ENCODE assay signal across 12 cellular contexts in the genomic region with DNA sequence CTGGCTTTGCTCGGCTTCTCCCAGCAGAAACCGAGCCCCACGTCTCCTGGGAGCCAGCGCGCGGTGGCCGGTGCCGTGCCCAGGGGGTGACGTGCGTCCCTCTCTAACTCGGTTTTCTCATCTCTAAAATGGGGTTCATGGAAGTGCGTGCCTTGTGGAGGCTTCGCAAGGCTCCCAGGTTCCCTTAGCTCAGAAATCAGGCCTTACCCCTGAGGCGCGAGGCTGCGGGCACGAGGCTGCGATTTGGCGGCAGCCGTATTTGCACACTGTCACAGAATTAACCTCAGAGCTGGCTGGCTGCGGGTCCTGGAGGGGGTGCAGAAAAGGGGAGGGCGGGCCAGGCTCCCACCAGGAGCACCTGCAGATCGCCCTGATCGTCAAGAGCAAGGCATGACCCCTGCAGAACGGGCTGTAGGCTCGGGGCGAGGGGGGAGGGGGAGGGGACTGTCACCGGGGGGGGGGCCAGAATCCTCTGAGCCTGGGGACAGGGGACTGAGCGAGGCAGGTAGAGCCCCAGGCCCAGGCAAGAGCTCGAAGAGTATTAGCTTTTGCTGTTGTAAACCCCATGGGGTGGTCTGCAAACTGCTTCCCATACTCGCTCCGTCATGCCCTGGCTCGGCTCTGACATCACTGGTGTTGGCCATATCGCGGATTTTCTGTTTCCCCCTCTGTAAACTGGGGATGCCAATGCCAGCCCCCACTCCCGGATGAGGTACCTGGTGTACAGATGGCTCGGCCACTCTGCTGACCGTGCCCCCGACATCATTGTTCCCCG.
DNase-seq lines count a peak whose midpoint lies in the region; ATAC-seq and TF ChIP-seq lines count a peak whose summit lies in the region.
"Had no signal": no experiment of that assay in that cellular context is flagged by ENCODE, and none has a peak within 500 bp of the region (broad histone marks: within the 10 kb centered on the region; RNA-seq: fewer than 3 reads in every experiment).

No MANE protein-coding gene starts in this region.

- TF ChIP-seq CTCF in activated CD8-positive, alpha-beta T cell treated with anti-CD3 and anti-CD28 coated beads for 36 hours (IDR thresholded peaks at IDR 0.05): peak; percentile 52
- peak; percentile 9 for TF ChIP-seq CTCF in endodermal cell (conservative IDR thresholded peaks at IDR 0.05)

- H3K27me3 ChIP-seq in MG63 (no peaks in the 10 kb centered on the region), endodermal cell (ENCODE audit: control insufficient read depth, insufficient read depth, low read length, poor library complexity, severe bottlenecking) (peaks cover 8% of the 10 kb centered on the region)

- H3K27me3 Mint-ChIP-seq in activated CD8-positive, alpha-beta T cell treated with anti-CD3 and anti-CD28 coated beads for 36 hours: peaks cover 15% of the 10 kb centered on the region
- H3K27me3 Mint-ChIP-seq in activated CD8-positive, alpha-beta T cell treated with anti-CD3 and anti-CD28 coated beads, Interleukin-2, amount 10 ng/mL, durations not matched to agents 7 days and 5 days (ENCODE audit: low read depth): peaks cover 10% of the 10 kb centered on the region
- H3K27me3 Mint-ChIP-seq in endodermal cell (ENCODE audit: insufficient read depth): peaks cover 33% of the 10 kb centered on the region
- H3K27me3 Mint-ChIP-seq in immature natural killer cell (ENCODE audit: low read depth in 3 of 3): peaks cover 0 to 20% (median 10%) of the 10 kb centered on the region in 3 donors

- peak overlapping the region; percentile 43 for H3K4me3 ChIP-seq in MG63
- H3K4me3 ChIP-seq in endodermal cell (ENCODE audit: low read length): no peak overlapping the region
- peak overlapping the region; percentile 13 for H3K4me3 ChIP-seq in skeletal muscle cell (ENCODE audit: low read depth, low read length)
- H3K4me3 ChIP-seq: lung had no signal

- no peak overlapping the region for H3K9ac ChIP-seq in endodermal cell (ENCODE audit: extremely low read depth, low read length, poor library complexity, severe bottlenecking)

- no peaks in the 10 kb centered on the region for H3K9me3 ChIP-seq in MG63
- H3K9me3 ChIP-seq in endodermal cell (ENCODE audit: control insufficient read depth, low read length): no peaks in the 10 kb centered on the region
- H3K9me3 ChIP-seq: colonic mucosa had no signal

- H3K36me3 Mint-ChIP-seq in activated CD8-positive, alpha-beta T cell treated with anti-CD3 and anti-CD28 coated beads for 36 hours (ENCODE audit: low read depth): no peaks in the 10 kb centered on the region
- H3K36me3 Mint-ChIP-seq in activated CD8-positive, alpha-beta T cell treated with anti-CD3 and anti-CD28 coated beads, Interleukin-2, amount 10 ng/mL, durations not matched to agents 7 days and 5 days (ENCODE audit: low read depth): no peaks in the 10 kb centered on the region
- no peaks in the 10 kb centered on the region for H3K36me3 Mint-ChIP-seq in endodermal cell (ENCODE audit: low read depth)
- no peaks in the 10 kb centered on the region for H3K36me3 Mint-ChIP-seq in immature natural killer cell
- H3K36me3 Mint-ChIP-seq: CD4-positive, CD25-positive, alpha-beta regulatory T cell had no signal

- H3K36me3 ChIP-seq in MG63: no peaks in the 10 kb centered on the region
- no peaks in the 10 kb centered on the region for H3K36me3 ChIP-seq in endodermal cell (ENCODE audit: control insufficient read depth, insufficient read depth, low read length)
- H3K36me3 ChIP-seq: colonic mucosa had no signal

- H3K9me3 Mint-ChIP-seq in activated CD8-positive, alpha-beta T cell treated with anti-CD3 and anti-CD28 coated beads for 36 hours: no peaks in the 10 kb centered on the region
- H3K9me3 Mint-ChIP-seq in activated CD8-positive, alpha-beta T cell treated with anti-CD3 and anti-CD28 coated beads, Interleukin-2, amount 10 ng/mL, durations not matched to agents 7 days and 5 days (ENCODE audit: insufficient read depth): no peaks in the 10 kb centered on the region
- H3K9me3 Mint-ChIP-seq in endodermal cell: no peaks in the 10 kb centered on the region
- no peaks in the 10 kb centered on the region for H3K9me3 Mint-ChIP-seq in immature natural killer cell

- peaks cover 10% of the 10 kb centered on the region for H3K4me1 Mint-ChIP-seq in activated CD8-positive, alpha-beta T cell treated with anti-CD3 and anti-CD28 coated beads for 36 hours (ENCODE audit: low read depth)
- peaks cover 16% of the 10 kb centered on the region for H3K4me1 Mint-ChIP-seq in activated CD8-positive, alpha-beta T cell treated with anti-CD3 and anti-CD28 coated beads, Interleukin-2, amount 10 ng/mL, durations not matched to agents 7 days and 5 days (ENCODE audit: low read depth)
- peaks cover 9% of the 10 kb centered on the region for H3K4me1 Mint-ChIP-seq in endodermal cell
- H3K4me1 Mint-ChIP-seq in immature natural killer cell: peaks cover 4 to 8% of the 10 kb centered on the region in 2 donors

- H3K4me3 Mint-ChIP-seq in activated CD8-positive, alpha-beta T cell treated with anti-CD3 and anti-CD28 coated beads for 36 hours: peak overlapping the region; percentile 26
- H3K4me3 Mint-ChIP-seq in activated CD8-positive, alpha-beta T cell treated with anti-CD3 and anti-CD28 coated beads, Interleukin-2, amount 10 ng/mL, durations not matched to agents 7 days and 5 days: no peak overlapping the region
- peak overlapping the region; percentile 53 for H3K4me3 Mint-ChIP-seq in endodermal cell
- peak overlapping the region in 2 of 5 donors; percentile 50 to 52 for H3K4me3 Mint-ChIP-seq in immature natural killer cell

- CTCF ChIA-PET in activated CD8-positive, alpha-beta T cell treated with anti-CD3 and anti-CD28 coated beads for 36 hours (lab: Charles Lee): interaction anchor here (0.6 to 6.7 kb wide), 21 partner anchors 9 to 182 kb away, joined by 3 to 78 read pairs (median 5); no protein-coding TSS in a partner anchor
- CTCF ChIA-PET in activated CD8-positive, alpha-beta T cell treated with anti-CD3 and anti-CD28 coated beads, Interleukin-2, amount 10 ng/mL, durations not matched to agents 7 days and 5 days (lab: Charles Lee): interaction anchor here (0.7 to 5.2 kb wide), 13 partner anchors 16 to 147 kb away, joined by 3 to 43 read pairs (median 5); a partner anchor contains a TSS

- no peak overlapping the region for H3K27ac Mint-ChIP-seq in activated CD8-positive, alpha-beta T cell treated with anti-CD3 and anti-CD28 coated beads for 36 hours
- H3K27ac Mint-ChIP-seq in activated CD8-positive, alpha-beta T cell treated with anti-CD3 and anti-CD28 coated beads, Interleukin-2, amount 10 ng/mL, durations not matched to agents 7 days and 5 days: no peak overlapping the region
- H3K27ac Mint-ChIP-seq in endodermal cell: no peak overlapping the region
- H3K27ac Mint-ChIP-seq in immature natural killer cell: no peak overlapping the region
- H3K27ac Mint-ChIP-seq: CD4-positive, CD25-positive, alpha-beta regulatory T cell had no signal

- DNase-seq in activated CD8-positive, alpha-beta T cell treated with anti-CD3 and anti-CD28 coated beads for 36 hours: no peak
- no peak for DNase-seq in activated CD8-positive, alpha-beta T cell treated with anti-CD3 and anti-CD28 coated beads, Interleukin-2, amount 10 ng/mL, durations not matched to agents 7 days and 5 days
- no peak for DNase-seq in MG63
- no peak for DNase-seq in endodermal cell
- DNase-seq in skeletal muscle cell (ENCODE audit: low read depth): no peak
- DNase-seq in immature natural killer cell: no peak
- no peak for DNase-seq in islet precursor cell
- no peak for DNase-seq in activated CD4-positive, alpha-beta T cell treated with anti-CD3 and anti-CD28 coated beads for 48 hours
- DNase-seq: NCI-H2107 had no signal

- H3K4me1 ChIP-seq in endodermal cell (ENCODE audit: control insufficient read depth, insufficient read depth, low read length): peaks cover 3% of the 10 kb centered on the region

- intact Hi-C loops in activated CD8-positive, alpha-beta T cell treated with anti-CD3 and anti-CD28 coated beads for 36 hours (cut with micrococcal nuclease): loop anchor here (5.0 to 10.0 kb wide), 2 partner anchors 109 to 142 kb away; no protein-coding TSS in a partner anchor

- WGBS in endodermal cell (ENCODE audit: insufficient coverage in 1 of 2, insufficient read length in 1 of 2), 2 experiments: 41 to 55% methylated on average over 27 to 38 of the region's 40 CpGs

- no peak overlapping the region for H3K27ac ChIP-seq in endodermal cell (ENCODE audit: low read depth, low read length)
- H3K27ac ChIP-seq: colonic mucosa had no signal

- ATAC-seq in activated CD8-positive, alpha-beta T cell treated with anti-CD3 and anti-CD28 coated beads for 36 hours: no peak
- ATAC-seq in activated CD8-positive, alpha-beta T cell treated with anti-CD3 and anti-CD28 coated beads, Interleukin-2, amount 10 ng/mL, durations not matched to agents 7 days and 5 days: no peak

- POLR2A ChIA-PET in activated CD8-positive, alpha-beta T cell treated with anti-CD3 and anti-CD28 coated beads for 36 hours (lab: Charles Lee): interaction anchor here (1.1 to 1.5 kb wide), 2 partner anchors 113 to 121 kb away, joined by 3 read pairs; no protein-coding TSS in a partner anchor
- POLR2A ChIA-PET in activated CD8-positive, alpha-beta T cell treated with anti-CD3 and anti-CD28 coated beads, Interleukin-2, amount 10 ng/mL, durations not matched to agents 7 days and 5 days (lab: Charles Lee): interaction anchor here (0.9 to 1.0 kb wide), 2 partner anchors 68 to 144 kb away, joined by 3 read pairs; a partner anchor contains a TSS
